11 cellular contexts compared by ENCODE assay signal in the genomic region with DNA sequence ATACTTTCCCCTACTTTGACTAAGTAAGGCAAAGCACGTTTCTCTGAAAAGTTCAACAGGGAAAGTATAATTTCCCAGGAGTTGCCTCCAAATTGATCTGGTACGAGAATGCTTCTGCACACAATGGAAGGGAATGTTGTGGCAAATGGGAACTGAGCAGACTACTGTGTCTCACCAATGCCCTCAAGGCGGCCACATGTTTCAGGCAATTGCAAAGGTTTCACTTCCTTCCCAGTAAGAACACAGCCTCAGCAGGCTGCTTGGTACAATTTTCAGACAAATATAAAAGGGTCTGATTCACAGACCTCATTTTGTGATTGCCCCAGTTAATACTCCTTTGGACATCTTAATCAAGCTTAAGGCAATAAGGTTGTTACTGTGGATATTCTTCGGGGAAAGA.
DNase-seq lines count a peak whose midpoint lies in the region; ATAC-seq and TF ChIP-seq lines count a peak whose summit lies in the region.
"Had no signal": no experiment of that assay in that cellular context is flagged by ENCODE, and none has a peak within 500 bp of the region (broad histone marks: within the 10 kb centered on the region; RNA-seq: fewer than 3 reads in every experiment).

No MANE protein-coding gene starts in this region.

- H4K8ac ChIP-seq in neuronal stem cell (ENCODE audit: low read depth, low read length): no peak overlapping the region

- no peak overlapping the region for H2BK5ac ChIP-seq in neuronal stem cell (ENCODE audit: low read length)

- H3K4me3 Mint-ChIP-seq in activated CD8-positive, alpha-beta T cell treated with anti-CD3 and anti-CD28 coated beads, Interleukin-2, amount 10 ng/mL, durations not matched to agents 7 days and 5 days: no peak overlapping the region
- no peak overlapping the region for H3K4me3 Mint-ChIP-seq in activated naive CD8-positive, alpha-beta T cell treated with anti-CD3 and anti-CD28 coated beads for 36 hours

- H3K23ac ChIP-seq in neuronal stem cell (ENCODE audit: low read depth, low read length, poor library complexity): no peak overlapping the region

- H3K27ac Mint-ChIP-seq in activated CD8-positive, alpha-beta T cell treated with anti-CD3 and anti-CD28 coated beads, Interleukin-2, amount 10 ng/mL, durations not matched to agents 7 days and 5 days: no peak overlapping the region
- no peak overlapping the region for H3K27ac Mint-ChIP-seq in activated naive CD8-positive, alpha-beta T cell treated with anti-CD3 and anti-CD28 coated beads for 36 hours
- H3K27ac Mint-ChIP-seq: progenitor cell of endocrine pancreas had no signal

- H3K27me3 ChIP-seq in left lung (no peaks in the 10 kb centered on the region), neuronal stem cell (ENCODE audit: control insufficient read depth in 3 of 3, insufficient read depth in 3 of 3, low read depth in 1 of 3, low read length in 3 of 3) (peaks cover 0 to 17% (median 0%) of the 10 kb centered on the region in 3 experiments)

- no peak overlapping the region for H3K4ac ChIP-seq in neuronal stem cell (ENCODE audit: low read length)

- WGBS in neuronal stem cell (ENCODE audit: extremely low coverage in 2 of 2, insufficient read length in 2 of 2, insufficient replicate concordance in 1 of 2), 2 donors: no CpG with 5 or more reads among the region's 4 CpGs

- no peak overlapping the region for H2BK15ac ChIP-seq in neuronal stem cell (ENCODE audit: low read length)

- H3K36me3 ChIP-seq in left lung (no peaks in the 10 kb centered on the region), neuronal stem cell (replicated peaks in 1 of 2; ENCODE audit: control insufficient read depth in 2 of 2, insufficient read depth in 2 of 2, low read length in 2 of 2) (no peaks in the 10 kb centered on the region)
- H3K36me3 ChIP-seq: heart right ventricle had no signal

- no peak overlapping the region for H3K9ac ChIP-seq in neuronal stem cell (ENCODE audit: low read depth, low read length, poor library complexity)

- no peak for TF ChIP-seq CTCF in left lung (IDR thresholded peaks at IDR 0.05)

- no peak overlapping the region for H3K18ac ChIP-seq in neuronal stem cell (ENCODE audit: low read length)

- DNase-seq in M059J (ENCODE audit: low read depth) (peak; percentile 61), left lung (peak in 1 of 2 donors; percentile 39), neuronal stem cell (ENCODE audit: low spot score) (no peak)
- DNase-seq in activated CD8-positive, alpha-beta T cell treated with anti-CD3 and anti-CD28 coated beads, Interleukin-2, amount 10 ng/mL, durations not matched to agents 7 days and 5 days: no peak
- DNase-seq in activated naive CD8-positive, alpha-beta T cell treated with anti-CD3 and anti-CD28 coated beads for 36 hours: no peak
- DNase-seq: heart right ventricle; stimulated activated naive CD4-positive, alpha-beta T cell had no signal

- peaks cover 13% of the 10 kb centered on the region for H3K27me3 Mint-ChIP-seq in activated CD8-positive, alpha-beta T cell treated with anti-CD3 and anti-CD28 coated beads, Interleukin-2, amount 10 ng/mL, durations not matched to agents 7 days and 5 days (ENCODE audit: low read depth)
- H3K27me3 Mint-ChIP-seq in activated naive CD8-positive, alpha-beta T cell treated with anti-CD3 and anti-CD28 coated beads for 36 hours: peaks cover 4% of the 10 kb centered on the region
- H3K27me3 Mint-ChIP-seq: progenitor cell of endocrine pancreas had no signal

- POLR2A ChIA-PET in activated CD8-positive, alpha-beta T cell treated with anti-CD3 and anti-CD28 coated beads, Interleukin-2, amount 10 ng/mL, durations not matched to agents 7 days and 5 days (lab: Charles Lee): no interaction called here

- no peak overlapping the region for H3K4me3 ChIP-seq in left lung
- no peak overlapping the region for H3K4me3 ChIP-seq in neuronal stem cell (ENCODE audit: low read length in 2 of 2)
- H3K4me3 ChIP-seq: heart right ventricle had no signal

- H2BK120ac ChIP-seq in neuronal stem cell (ENCODE audit: low read depth, low read length): no peak overlapping the region

- CTCF ChIA-PET in activated CD8-positive, alpha-beta T cell treated with anti-CD3 and anti-CD28 coated beads, Interleukin-2, amount 10 ng/mL, durations not matched to agents 7 days and 5 days (lab: Charles Lee): no interaction called here

- ATAC-seq in GM18511 (IDR thresholded peaks at IDR 0.05; ENCODE audit: unreplicated experiment) (peak; percentile 97), GM21723 (IDR thresholded peaks at IDR 0.05; ENCODE audit: unreplicated experiment) (peak; percentile 87), left lung (peak; percentile 38), GM18517 (IDR thresholded peaks at IDR 0.05; ENCODE audit: unreplicated experiment) (no peak)
- no peak for ATAC-seq in activated CD8-positive, alpha-beta T cell treated with anti-CD3 and anti-CD28 coated beads, Interleukin-2, amount 10 ng/mL, durations not matched to agents 7 days and 5 days
- ATAC-seq: heart right ventricle had no signal

- no peak overlapping the region for H3K14ac ChIP-seq in neuronal stem cell (ENCODE audit: low read length)

- H3K4me1 ChIP-seq in left lung (no peaks in the 10 kb centered on the region), neuronal stem cell (ENCODE audit: control insufficient read depth in 2 of 2, insufficient read depth in 1 of 2, low read depth in 1 of 2, low read length in 2 of 2) (no peaks in the 10 kb centered on the region)
- H3K4me1 ChIP-seq: heart right ventricle had no signal

- H3K4me1 Mint-ChIP-seq in activated CD8-positive, alpha-beta T cell treated with anti-CD3 and anti-CD28 coated beads, Interleukin-2, amount 10 ng/mL, durations not matched to agents 7 days and 5 days (ENCODE audit: low read depth): no peaks in the 10 kb centered on the region
- no peaks in the 10 kb centered on the region for H3K4me1 Mint-ChIP-seq in activated naive CD8-positive, alpha-beta T cell treated with anti-CD3 and anti-CD28 coated beads for 36 hours

- no peaks in the 10 kb centered on the region for H3K9me3 Mint-ChIP-seq in activated CD8-positive, alpha-beta T cell treated with anti-CD3 and anti-CD28 coated beads, Interleukin-2, amount 10 ng/mL, durations not matched to agents 7 days and 5 days (ENCODE audit: insufficient read depth)
- H3K9me3 Mint-ChIP-seq in activated naive CD8-positive, alpha-beta T cell treated with anti-CD3 and anti-CD28 coated beads for 36 hours: no peaks in the 10 kb centered on the region

- no peak overlapping the region for H3K4me2 ChIP-seq in neuronal stem cell (ENCODE audit: insufficient read depth, low read length, poor library complexity, severe bottlenecking)

- H3K36me3 Mint-ChIP-seq in activated CD8-positive, alpha-beta T cell treated with anti-CD3 and anti-CD28 coated beads, Interleukin-2, amount 10 ng/mL, durations not matched to agents 7 days and 5 days (ENCODE audit: low read depth): no peaks in the 10 kb centered on the region
- no peaks in the 10 kb centered on the region for H3K36me3 Mint-ChIP-seq in activated naive CD8-positive, alpha-beta T cell treated with anti-CD3 and anti-CD28 coated beads for 36 hours

- intact Hi-C loops in left lung (cut with DNase I): no loop called here

- H2BK12ac ChIP-seq in neuronal stem cell (ENCODE audit: low read length): no peak overlapping the region

- H3K27ac ChIP-seq in left lung (no peak overlapping the region), neuronal stem cell (replicated peaks; ENCODE audit: low read length) (no peak overlapping the region)
- H3K27ac ChIP-seq: heart right ventricle had no signal

- no peak overlapping the region for H4K91ac ChIP-seq in neuronal stem cell (ENCODE audit: low read depth, low read length, poor library complexity)

- no peak overlapping the region for H2AFZ ChIP-seq in neuronal stem cell (ENCODE audit: low read length)

- no peaks in the 10 kb centered on the region for H3K9me3 ChIP-seq in left lung
- H3K9me3 ChIP-seq in neuronal stem cell (replicated peaks in 1 of 2; ENCODE audit: control insufficient read depth in 2 of 2, insufficient read depth in 1 of 2, low read depth in 1 of 2, low read length in 2 of 2): no peaks in the 10 kb centered on the region
- H3K9me3 ChIP-seq: heart right ventricle had no signal

- H2AK5ac ChIP-seq in neuronal stem cell (ENCODE audit: low read depth, low read length): no peak overlapping the region

- no peaks in the 10 kb centered on the region for H3K79me1 ChIP-seq in neuronal stem cell (ENCODE audit: low read depth, low read length)

Comparison
In these comparisons a context has a peak if more than half of its experiments do, and no peak if none do; other contexts are left out.
1. ATAC-seq: peak in GM18511 (single experiment), GM21723 (single experiment) and left lung (single experiment); none in activated CD8-positive, alpha-beta T cell treated with anti-CD3 and anti-CD28 coated beads, Interleukin-2, amount 10 ng/mL, durations not matched to agents 7 days and 5 days (single experiment) and GM18517 (single experiment).